In genomic region chr4:118035309-118035708, GRCh38 we compare ENCODE assay signal across 1 cellular context.
TF ChIP-seq lines count a peak whose summit lies in the region.

No MANE protein-coding gene starts in this region.

TF ChIP-seq in SK-N-SH treated with all-trans-retinoic acid at 6 μM for 48 hours, 23 proteins besides CTCF, POLR2A, EP300 and RAD21 (continued from another document):
- TF ChIP-seq, protein P1, sequence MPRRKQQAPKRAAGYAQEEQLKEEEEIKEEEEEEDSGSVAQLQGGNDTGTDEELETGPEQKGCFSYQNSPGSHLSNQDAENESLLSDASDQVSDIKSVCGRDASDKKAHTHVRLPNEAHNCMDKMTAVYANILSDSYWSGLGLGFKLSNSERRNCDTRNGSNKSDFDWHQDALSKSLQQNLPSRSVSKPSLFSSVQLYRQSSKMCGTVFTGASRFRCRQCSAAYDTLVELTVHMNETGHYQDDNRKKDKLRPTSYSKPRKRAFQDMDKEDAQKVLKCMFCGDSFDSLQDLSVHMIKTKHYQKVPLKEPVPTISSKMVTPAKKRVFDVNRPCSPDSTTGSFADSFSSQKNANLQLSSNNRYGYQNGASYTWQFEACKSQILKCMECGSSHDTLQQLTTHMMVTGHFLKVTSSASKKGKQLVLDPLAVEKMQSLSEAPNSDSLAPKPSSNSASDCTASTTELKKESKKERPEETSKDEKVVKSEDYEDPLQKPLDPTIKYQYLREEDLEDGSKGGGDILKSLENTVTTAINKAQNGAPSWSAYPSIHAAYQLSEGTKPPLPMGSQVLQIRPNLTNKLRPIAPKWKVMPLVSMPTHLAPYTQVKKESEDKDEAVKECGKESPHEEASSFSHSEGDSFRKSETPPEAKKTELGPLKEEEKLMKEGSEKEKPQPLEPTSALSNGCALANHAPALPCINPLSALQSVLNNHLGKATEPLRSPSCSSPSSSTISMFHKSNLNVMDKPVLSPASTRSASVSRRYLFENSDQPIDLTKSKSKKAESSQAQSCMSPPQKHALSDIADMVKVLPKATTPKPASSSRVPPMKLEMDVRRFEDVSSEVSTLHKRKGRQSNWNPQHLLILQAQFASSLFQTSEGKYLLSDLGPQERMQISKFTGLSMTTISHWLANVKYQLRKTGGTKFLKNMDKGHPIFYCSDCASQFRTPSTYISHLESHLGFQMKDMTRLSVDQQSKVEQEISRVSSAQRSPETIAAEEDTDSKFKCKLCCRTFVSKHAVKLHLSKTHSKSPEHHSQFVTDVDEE (CRISPR knock-in tag; IDR thresholded peaks at IDR 0.05), result no peak
- TF ChIP-seq ZC3H10 (CRISPR knock-in tag; IDR thresholded peaks at IDR 0.05) (no peak), ARNTL (CRISPR knock-in tag; IDR thresholded peaks at IDR 0.05; ENCODE audit: borderline replicate concordance, low read depth) (no peak), OSR1 (CRISPR knock-in tag; IDR thresholded peaks at IDR 0.05) (no peak)
- TF ChIP-seq, protein P2, sequence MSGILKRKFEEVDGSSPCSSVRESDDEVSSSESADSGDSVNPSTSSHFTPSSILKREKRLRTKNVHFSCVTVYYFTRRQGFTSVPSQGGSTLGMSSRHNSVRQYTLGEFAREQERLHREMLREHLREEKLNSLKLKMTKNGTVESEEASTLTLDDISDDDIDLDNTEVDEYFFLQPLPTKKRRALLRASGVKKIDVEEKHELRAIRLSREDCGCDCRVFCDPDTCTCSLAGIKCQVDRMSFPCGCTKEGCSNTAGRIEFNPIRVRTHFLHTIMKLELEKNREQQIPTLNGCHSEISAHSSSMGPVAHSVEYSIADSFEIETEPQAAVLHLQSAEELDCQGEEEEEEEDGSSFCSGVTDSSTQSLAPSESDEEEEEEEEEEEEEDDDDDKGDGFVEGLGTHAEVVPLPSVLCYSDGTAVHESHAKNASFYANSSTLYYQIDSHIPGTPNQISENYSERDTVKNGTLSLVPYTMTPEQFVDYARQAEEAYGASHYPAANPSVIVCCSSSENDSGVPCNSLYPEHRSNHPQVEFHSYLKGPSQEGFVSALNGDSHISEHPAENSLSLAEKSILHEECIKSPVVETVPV (CRISPR knock-in tag; IDR thresholded peaks at IDR 0.05), result no peak
